22 cellular contexts compared by ENCODE assay signal in genomic region chr3:80051602-80051962, GRCh38.
DNase-seq lines count a peak whose midpoint lies in the region; ATAC-seq and TF ChIP-seq lines count a peak whose summit lies in the region.
"Had no signal": no experiment of that assay in that cellular context is flagged by ENCODE, and none has a peak within 500 bp of the region (broad histone marks: within the 10 kb centered on the region; RNA-seq: fewer than 3 reads in every experiment).

No MANE protein-coding gene starts in this region.

- H3K27me3 ChIP-seq in testis, result no peaks in the 10 kb centered on the region
- H3K27me3 ChIP-seq: BE2C had no signal

- no peaks in the 10 kb centered on the region for H3K9me3 ChIP-seq in testis
- H3K9me3 ChIP-seq: BE2C had no signal

- in situ Hi-C loops in SK-MEL-5 (cut with HindIII; ENCODE audit: low pct_unique_long_range_greater_than_20kb, low sequenced_read_pairs) (no loop called here), ACHN (cut with HindIII; ENCODE audit: low pct_ligation_motif_present, low pct_unique_long_range_greater_than_20kb, low sequenced_read_pairs) (no loop called here)

- TF ChIP-seq CTCF in testis (IDR thresholded peaks at IDR 0.05), result no peak

- intact Hi-C loops in testis (cut with DNase I; ENCODE audit: low total_unique reads), result no loop called here

- H3K27ac ChIP-seq in testis, result no peak overlapping the region
- H3K27ac ChIP-seq: HL-60, KMS-11 had no signal

- TF ChIP-seq POLR2A in testis (IDR thresholded peaks at IDR 0.05), result no peak

- H3K4me3 ChIP-seq in testis, result peak overlapping the region; percentile 13 to 37

- no peaks in the 10 kb centered on the region for H3K36me3 ChIP-seq in testis (ENCODE audit: low read depth, missing control alignments)
- H3K36me3 ChIP-seq: BE2C had no signal

- ATAC-seq in GM21825 (IDR thresholded peaks at IDR 0.05; ENCODE audit: unreplicated experiment), result no peak
- ATAC-seq: Panc1 had no signal

- DNase-seq in activated gamma-delta T cell (lab: John Stamatoyannopoulos, UW), result peak; percentile 2
- no peak for DNase-seq in activated gamma-delta T cell treated with Interleukin-2 at 50 U/mL for 16 hours
- DNase-seq in NCI-H146 treated with DMSO at 0.1 percent for 48 hours (lab: John Stamatoyannopoulos, UW; ENCODE audit: unreplicated experiment), result peak; percentile 9
- DNase-seq in SK-MEL-5 (ENCODE audit: low read depth, low spot score), result peak; percentile 17
- peak; percentile 26 for DNase-seq in testis
- DNase-seq in ACHN, result no peak
- no peak for DNase-seq in inferior parietal cortex (ENCODE audit: extremely low spot score)
- DNase-seq: CD4-positive, CD25-positive, alpha-beta regulatory T cell; GOT3; HCEC 1CT; IMR-90; NCI-H1092 treated with DMSO at 0.1 percent for 48 hours; NCI-H1694 treated with DMSO at 0.1 percent for 48 hours; NCI-H2081 treated with DMSO at 0.1 percent for 48 hours; NCI-H2171 treated with DMSO at 0.1 percent for 48 hours; NCI-H446; NCI-H82 had no signal

- WGBS in testis, 2 donors, result 49 to 74% methylated on average over 6 to 7 of the region's 7 CpGs

- H3K4me1 ChIP-seq in testis, result no peaks in the 10 kb centered on the region
- H3K4me1 ChIP-seq: BE2C had no signal

Comparison
In these comparisons a context has a peak if more than half of its experiments do, and no peak if none do; other contexts are left out.
1. DNase-seq: peak in activated gamma-delta T cell (single experiment), NCI-H146 treated with DMSO at 0.1 percent for 48 hours (single experiment), SK-MEL-5 (single experiment) and testis (single experiment); none in activated gamma-delta T cell treated with Interleukin-2 at 50 U/mL for 16 hours (single experiment), ACHN (single experiment) and inferior parietal cortex (single experiment).